Comparison of ENCODE assay signal across 13 cellular contexts in genomic region chr2:29606105-29606871, GRCh38.
A peak's percentile ranks its signal among the peaks of the same experiment; 100 is the strongest.
DNase-seq lines count a peak whose midpoint lies in the region; ATAC-seq and TF ChIP-seq lines count a peak whose summit lies in the region.
"Had no signal": no experiment of that assay in that cellular context is flagged by ENCODE, and none has a peak within 500 bp of the region (broad histone marks: within the 10 kb centered on the region; RNA-seq: fewer than 3 reads in every experiment).

No MANE protein-coding gene starts in this region.

- H3K23ac ChIP-seq in trophoblast cell (ENCODE audit: low read length), result no peak overlapping the region

- peaks cover 2% of the 10 kb centered on the region for H3K79me1 ChIP-seq in trophoblast cell (ENCODE audit: low read length)

- H3K9me3 ChIP-seq in trophoblast cell (ENCODE audit: insufficient read depth, low read depth, low read length), result peaks cover 2% of the 10 kb centered on the region
- H3K9me3 ChIP-seq: gastrocnemius medialis had no signal

- no peaks in the 10 kb centered on the region for H3K36me3 Mint-ChIP-seq in stimulated activated memory B cell treated with anti-CD40 and anti-IgM and Interleukin-4, amounts not matched to agents 10 μg/mL and 1 μg/mL and 100 μg/mL, for 72 hours
- H3K36me3 Mint-ChIP-seq: activated CD8-positive, alpha-beta memory T cell treated with anti-CD3 and anti-CD28 coated beads, Interleukin-2, amount 10 ng/mL, durations not matched to agents 7 days and 5 days; brain had no signal

- H4K8ac ChIP-seq in trophoblast cell (ENCODE audit: low read depth, low read length), result no peak overlapping the region

- H3K27me3 Mint-ChIP-seq in stimulated activated memory B cell treated with anti-CD40 and anti-IgM and Interleukin-4, amounts not matched to agents 10 μg/mL and 1 μg/mL and 100 μg/mL, for 72 hours, result no peaks in the 10 kb centered on the region
- H3K27me3 Mint-ChIP-seq: brain had no signal

- peak; percentile 85 for DNase-seq in GM03348 (ENCODE audit: low spot score)
- peak; percentile 76 to 92 for DNase-seq in NCI-H446 (lab: John Stamatoyannopoulos, UW)
- peak; percentile 81 for DNase-seq in epithelial cell of esophagus (ENCODE audit: low read depth)
- DNase-seq in trophoblast cell, result no peak
- DNase-seq in stimulated activated naive CD4-positive, alpha-beta T cell (lab: John Stamatoyannopoulos, UW), result no peak
- DNase-seq: activated CD8-positive, alpha-beta memory T cell treated with anti-CD3 and anti-CD28 coated beads, Interleukin-2, amount 10 ng/mL, durations not matched to agents 7 days and 5 days; gastrocnemius medialis; NK-92 treated with Interleukin-12 subunit alpha and Interleukin-12 subunit beta, amount 100 ng/mL, for 24 hours; right cardiac atrium had no signal

- H2BK12ac ChIP-seq in trophoblast cell (ENCODE audit: low read length), result no peak overlapping the region

- H3K4me3 Mint-ChIP-seq in stimulated activated memory B cell treated with anti-CD40 and anti-IgM and Interleukin-4, amounts not matched to agents 10 μg/mL and 1 μg/mL and 100 μg/mL, for 72 hours, result no peak overlapping the region
- H3K4me3 Mint-ChIP-seq: activated CD8-positive, alpha-beta memory T cell treated with anti-CD3 and anti-CD28 coated beads, Interleukin-2, amount 10 ng/mL, durations not matched to agents 7 days and 5 days; brain had no signal

- H3K9me3 Mint-ChIP-seq in stimulated activated memory B cell treated with anti-CD40 and anti-IgM and Interleukin-4, amounts not matched to agents 10 μg/mL and 1 μg/mL and 100 μg/mL, for 72 hours, result no peaks in the 10 kb centered on the region

- no peak overlapping the region for H4K91ac ChIP-seq in trophoblast cell (ENCODE audit: low read depth, low read length)

- no peak overlapping the region for H3K4ac ChIP-seq in trophoblast cell (ENCODE audit: low read depth, low read length)

- no peak for ATAC-seq in stimulated activated memory B cell treated with anti-CD40 and anti-IgM and Interleukin-4, amounts not matched to agents 10 μg/mL and 1 μg/mL and 100 μg/mL, for 72 hours
- no peak for ATAC-seq in HG02840 (IDR thresholded peaks at IDR 0.05; ENCODE audit: low FRiP score, unreplicated experiment)
- no peak for ATAC-seq in GM19035 (IDR thresholded peaks at IDR 0.05; ENCODE audit: unreplicated experiment)
- ATAC-seq: activated CD8-positive, alpha-beta memory T cell treated with anti-CD3 and anti-CD28 coated beads, Interleukin-2, amount 10 ng/mL, durations not matched to agents 7 days and 5 days; gastrocnemius medialis had no signal

- no peak overlapping the region for H3K9ac ChIP-seq in trophoblast cell (ENCODE audit: low read length)

- no CpG with 5 or more reads among the region's 1 CpG for WGBS in trophoblast cell (ENCODE audit: extremely low coverage, insufficient coverage, insufficient read length)

- no peak overlapping the region for H2AK5ac ChIP-seq in trophoblast cell (ENCODE audit: low read length)

- H3K4me3 ChIP-seq in epithelial cell of esophagus (ENCODE audit: low read length) (no peak overlapping the region), trophoblast cell (ENCODE audit: low read depth, low read length) (no peak overlapping the region)
- H3K4me3 ChIP-seq: gastrocnemius medialis had no signal

- H3K36me3 ChIP-seq in trophoblast cell (ENCODE audit: control insufficient read depth in 1 of 2, insufficient read depth in 2 of 2, low read length in 2 of 2), result no peaks in the 10 kb centered on the region
- H3K36me3 ChIP-seq: gastrocnemius medialis had no signal

- no peak overlapping the region for H3K27ac Mint-ChIP-seq in stimulated activated memory B cell treated with anti-CD40 and anti-IgM and Interleukin-4, amounts not matched to agents 10 μg/mL and 1 μg/mL and 100 μg/mL, for 72 hours
- H3K27ac Mint-ChIP-seq: activated CD8-positive, alpha-beta memory T cell treated with anti-CD3 and anti-CD28 coated beads, Interleukin-2, amount 10 ng/mL, durations not matched to agents 7 days and 5 days; brain had no signal

- H3K4me2 ChIP-seq in trophoblast cell (ENCODE audit: low read length), result no peak overlapping the region

- no peaks in the 10 kb centered on the region for H3K4me1 Mint-ChIP-seq in stimulated activated memory B cell treated with anti-CD40 and anti-IgM and Interleukin-4, amounts not matched to agents 10 μg/mL and 1 μg/mL and 100 μg/mL, for 72 hours
- H3K4me1 Mint-ChIP-seq: brain had no signal

- no peak overlapping the region for H2BK120ac ChIP-seq in trophoblast cell (ENCODE audit: insufficient read depth, low read length, poor library complexity)

- no peak overlapping the region for H3K18ac ChIP-seq in trophoblast cell (ENCODE audit: low read length)

- H3K27me3 ChIP-seq in trophoblast cell (ENCODE audit: insufficient read depth, low read length), result no peaks in the 10 kb centered on the region
- H3K27me3 ChIP-seq: gastrocnemius medialis had no signal

- no peaks in the 10 kb centered on the region for H3K79me2 ChIP-seq in trophoblast cell (ENCODE audit: control insufficient read depth, insufficient read depth, low read length, poor library complexity)

- no peaks in the 10 kb centered on the region for H3K4me1 ChIP-seq in trophoblast cell (ENCODE audit: control insufficient read depth in 1 of 2, insufficient read depth in 2 of 2, low read length in 2 of 2)
- H3K4me1 ChIP-seq: gastrocnemius medialis had no signal

- TF ChIP-seq CTCF in epithelial cell of esophagus (IDR thresholded peaks at IDR 0.05; ENCODE audit: insufficient read depth, low read depth, low read length, missing control alignments), result no peak

- no peak overlapping the region for H2BK5ac ChIP-seq in trophoblast cell (ENCODE audit: low read depth, low read length, poor library complexity)

- H3K14ac ChIP-seq in trophoblast cell (ENCODE audit: low read length), result no peak overlapping the region

- peak overlapping the region; percentile 9 for H3K27ac ChIP-seq in trophoblast cell (ENCODE audit: low read depth, low read length)
- H3K27ac ChIP-seq: gastrocnemius medialis had no signal

- H4K12ac ChIP-seq in trophoblast cell (ENCODE audit: low read depth, low read length), result no peak overlapping the region

- H2AFZ ChIP-seq in trophoblast cell (ENCODE audit: insufficient read depth, low read length, poor library complexity), result no peak overlapping the region

Comparison
In these comparisons a context has a peak if more than half of its experiments do, and no peak if none do; other contexts are left out.
1. DNase-seq: peak in GM03348 (single experiment), NCI-H446 (2 of 2) and epithelial cell of esophagus (single experiment); none in trophoblast cell (0 of 2) and stimulated activated naive CD4-positive, alpha-beta T cell (0 of 6).